ENCODE assay signal across 20 cellular contexts in the genomic region with DNA sequence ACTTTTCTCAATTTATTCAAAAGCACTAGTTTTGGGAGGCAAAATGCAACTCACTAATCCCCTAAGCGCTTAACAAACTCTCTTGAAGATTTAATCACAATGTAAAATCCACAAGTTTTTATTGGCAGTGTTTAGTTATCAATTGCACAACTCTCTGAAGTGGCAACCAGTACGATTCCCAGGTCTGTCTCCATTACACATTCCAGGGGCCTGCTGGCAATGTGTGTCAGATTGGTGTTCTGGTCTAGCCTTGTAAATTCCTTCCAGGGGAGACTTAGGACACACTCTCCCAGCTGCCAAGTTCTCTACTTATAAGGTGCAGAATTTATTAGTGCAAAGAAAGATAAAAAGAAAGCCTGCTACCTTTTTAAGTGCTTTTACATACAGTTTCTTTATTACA.
DNase-seq lines count a peak whose midpoint lies in the region; ATAC-seq and TF ChIP-seq lines count a peak whose summit lies in the region.
"Had no signal": no experiment of that assay in that cellular context is flagged by ENCODE, and none has a peak within 500 bp of the region (broad histone marks: within the 10 kb centered on the region; RNA-seq: fewer than 3 reads in every experiment).

No MANE protein-coding gene starts in this region.

- no peak overlapping the region for H2BK12ac ChIP-seq in mesenchymal stem cell (ENCODE audit: low read length in 2 of 2)

- no peak overlapping the region for H2BK5ac ChIP-seq in mesenchymal stem cell (ENCODE audit: low read depth, low read length, poor library complexity, severe bottlenecking)

- H3K4me3 ChIP-seq in mesenchymal stem cell (ENCODE audit: insufficient read depth in 1 of 2, low read depth in 1 of 2, low read length in 2 of 2), result no peak overlapping the region
- no peak overlapping the region for H3K4me3 ChIP-seq in sigmoid colon
- H3K4me3 ChIP-seq: heart right ventricle, SJCRH30, skin epidermis had no signal

- H2BK120ac ChIP-seq in mesenchymal stem cell (ENCODE audit: low read depth, low read length), result no peak overlapping the region

- peak; percentile 25 to 85 (median 62) for TF ChIP-seq EP300 in sigmoid colon (IDR thresholded peaks at IDR 0.05)

- intact Hi-C loops in sigmoid colon (cut with DNase I), result loop anchor here (5.0 kb wide), 1 partner anchor 44 kb away; no protein-coding TSS in a partner anchor

- ATAC-seq in T-helper 17 cell, result no peak
- ATAC-seq: activated CD8-positive, alpha-beta T cell treated with anti-CD3 and anti-CD28 coated beads for 36 hours; Panc1 had no signal

- no peak overlapping the region for H4K91ac ChIP-seq in mesenchymal stem cell (ENCODE audit: low read length)

- no peak overlapping the region for H4K8ac ChIP-seq in mesenchymal stem cell (ENCODE audit: low read length)

- H3K23ac ChIP-seq in mesenchymal stem cell (ENCODE audit: low read length in 2 of 2), result no peak overlapping the region

- no peaks in the 10 kb centered on the region for H3K4me1 ChIP-seq in mesenchymal stem cell (ENCODE audit: control insufficient read depth, insufficient read depth, low read depth, low read length)
- peaks cover 0 to 82% (median 54%) of the 10 kb centered on the region in 4 donors for H3K4me1 ChIP-seq in sigmoid colon
- H3K4me1 ChIP-seq: SJCRH30 had no signal

- peaks cover 52% of the 10 kb centered on the region for H3K27me3 Mint-ChIP-seq in T-helper 17 cell

- H3K9ac ChIP-seq in mesenchymal stem cell (ENCODE audit: low read length), result no peak overlapping the region

- no peaks in the 10 kb centered on the region for H3K36me3 Mint-ChIP-seq in T-helper 17 cell (ENCODE audit: low read depth)
- H3K36me3 Mint-ChIP-seq: activated naive CD8-positive, alpha-beta T cell; CD14-positive monocyte had no signal

- H2AK5ac ChIP-seq in mesenchymal stem cell (ENCODE audit: low read length, severe bottlenecking), result no peak overlapping the region

- H3K27ac ChIP-seq in mesenchymal stem cell (ENCODE audit: low read length, poor library complexity, severe bottlenecking), result no peak overlapping the region
- peak overlapping the region in 3 of 4 donors; percentile 71 to 84 (median 84) for H3K27ac ChIP-seq in sigmoid colon
- H3K27ac ChIP-seq: heart right ventricle, SJCRH30, skin epidermis had no signal

- peak overlapping the region in 1 of 2 experiments; percentile 37 for H3K18ac ChIP-seq in mesenchymal stem cell (ENCODE audit: low read depth in 1 of 2, low read length in 2 of 2)

- 27% methylated on average over 2 of the region's 2 CpGs for WGBS in mesenchymal stem cell
- WGBS in sigmoid colon, 2 donors, result 67 to 70% methylated on average over 2 of the region's 2 CpGs

- TF ChIP-seq CTCF in sigmoid colon (IDR thresholded peaks at IDR 0.05), result no peak

- no peak for TF ChIP-seq POLR2A in sigmoid colon (IDR thresholded peaks at IDR 0.05)

- H3K27me3 ChIP-seq in mesenchymal stem cell (ENCODE audit: control insufficient read depth in 1 of 2, insufficient read depth in 1 of 2, low read length in 2 of 2), result no peaks in the 10 kb centered on the region
- H3K27me3 ChIP-seq in sigmoid colon, result no peaks in the 10 kb centered on the region
- H3K27me3 ChIP-seq: SJCRH30 had no signal

- H3K4me2 ChIP-seq in mesenchymal stem cell (ENCODE audit: low read length, poor library complexity, severe bottlenecking), result no peak overlapping the region

- no peaks in the 10 kb centered on the region for H3K4me1 Mint-ChIP-seq in T-helper 17 cell
- H3K4me1 Mint-ChIP-seq: CD14-positive monocyte had no signal

- H3K4me3 Mint-ChIP-seq in T-helper 17 cell, result no peak overlapping the region
- H3K4me3 Mint-ChIP-seq: activated CD8-positive, alpha-beta T cell treated with anti-CD3 and anti-CD28 coated beads for 36 hours; activated naive CD8-positive, alpha-beta T cell; CD14-positive monocyte had no signal

- no peaks in the 10 kb centered on the region for H3K36me3 ChIP-seq in mesenchymal stem cell (ENCODE audit: control insufficient read depth in 1 of 2, insufficient read depth in 2 of 2, low read depth in 1 of 2, low read length in 2 of 2)
- H3K36me3 ChIP-seq in sigmoid colon, result no peaks in the 10 kb centered on the region
- H3K36me3 ChIP-seq: heart right ventricle, SJCRH30 had no signal

- peak; percentile 42 for DNase-seq in EH (ENCODE audit: low read depth)
- DNase-seq in M059J (ENCODE audit: low read depth), result peak; percentile 3
- DNase-seq in mesenchymal stem cell, result peak; percentile 43
- peak; percentile 83 for DNase-seq in sigmoid colon
- no peak for DNase-seq in T-helper 17 cell
- DNase-seq in NCI-H510A (lab: John Stamatoyannopoulos, UW), result no peak
- no peak for DNase-seq in GOT3 (lab: John Stamatoyannopoulos, UW)
- DNase-seq: activated CD4-positive, CD25-positive, alpha-beta regulatory T cell treated with anti-CD3 and anti-CD28 coated beads, Interleukin-2, amount 50 U/mL, for 72 hours; activated CD8-positive, alpha-beta T cell treated with anti-CD3 and anti-CD28 coated beads for 36 hours; EL; NCI-H524; NK-92 treated with Interleukin-12 subunit alpha and Interleukin-12 subunit beta, amount 100 ng/mL, for 24 hours; stimulated activated CD4-positive, alpha-beta T cell treated with anti-CD3 and anti-CD28 coated beads, Interleukin-1b, Interleukin-23, amount 100 ng/mL, for 48 hours; T-helper 1 cell had no signal

- H3K14ac ChIP-seq in mesenchymal stem cell (ENCODE audit: low read length in 2 of 2), result no peak overlapping the region

- no peak overlapping the region for H3K27ac Mint-ChIP-seq in T-helper 17 cell
- H3K27ac Mint-ChIP-seq: activated CD8-positive, alpha-beta T cell treated with anti-CD3 and anti-CD28 coated beads for 36 hours; activated naive CD8-positive, alpha-beta T cell had no signal

- H3K9me3 ChIP-seq in mesenchymal stem cell (ENCODE audit: control insufficient read depth, low read length) (no peaks in the 10 kb centered on the region), sigmoid colon (no peaks in the 10 kb centered on the region), T-helper 17 cell (ENCODE audit: control insufficient read depth, low read length, poor library complexity, severe bottlenecking) (no peaks in the 10 kb centered on the region)
- H3K9me3 ChIP-seq: heart right ventricle, SJCRH30 had no signal

- no peak overlapping the region for H2AFZ ChIP-seq in mesenchymal stem cell (ENCODE audit: low read depth, low read length)

- H3K4ac ChIP-seq in mesenchymal stem cell (ENCODE audit: low read depth in 1 of 2, low read length in 2 of 2), result peak overlapping the region in 1 of 2 experiments; percentile 82

- H3K79me1 ChIP-seq in mesenchymal stem cell (replicated peaks; ENCODE audit: low read length, poor library complexity, severe bottlenecking), result no peaks in the 10 kb centered on the region

- no peak overlapping the region for H2BK15ac ChIP-seq in mesenchymal stem cell (ENCODE audit: low read depth, poor library complexity, severe bottlenecking)

Comparison
In these comparisons a context has a peak if more than half of its experiments do, and no peak if none do; other contexts are left out.
1. DNase-seq: peak in EH (single experiment), M059J (single experiment), mesenchymal stem cell (single experiment) and sigmoid colon (single experiment); none in T-helper 17 cell (0 of 3), NCI-H510A (single experiment) and GOT3 (single experiment).